In the genomic region with DNA sequence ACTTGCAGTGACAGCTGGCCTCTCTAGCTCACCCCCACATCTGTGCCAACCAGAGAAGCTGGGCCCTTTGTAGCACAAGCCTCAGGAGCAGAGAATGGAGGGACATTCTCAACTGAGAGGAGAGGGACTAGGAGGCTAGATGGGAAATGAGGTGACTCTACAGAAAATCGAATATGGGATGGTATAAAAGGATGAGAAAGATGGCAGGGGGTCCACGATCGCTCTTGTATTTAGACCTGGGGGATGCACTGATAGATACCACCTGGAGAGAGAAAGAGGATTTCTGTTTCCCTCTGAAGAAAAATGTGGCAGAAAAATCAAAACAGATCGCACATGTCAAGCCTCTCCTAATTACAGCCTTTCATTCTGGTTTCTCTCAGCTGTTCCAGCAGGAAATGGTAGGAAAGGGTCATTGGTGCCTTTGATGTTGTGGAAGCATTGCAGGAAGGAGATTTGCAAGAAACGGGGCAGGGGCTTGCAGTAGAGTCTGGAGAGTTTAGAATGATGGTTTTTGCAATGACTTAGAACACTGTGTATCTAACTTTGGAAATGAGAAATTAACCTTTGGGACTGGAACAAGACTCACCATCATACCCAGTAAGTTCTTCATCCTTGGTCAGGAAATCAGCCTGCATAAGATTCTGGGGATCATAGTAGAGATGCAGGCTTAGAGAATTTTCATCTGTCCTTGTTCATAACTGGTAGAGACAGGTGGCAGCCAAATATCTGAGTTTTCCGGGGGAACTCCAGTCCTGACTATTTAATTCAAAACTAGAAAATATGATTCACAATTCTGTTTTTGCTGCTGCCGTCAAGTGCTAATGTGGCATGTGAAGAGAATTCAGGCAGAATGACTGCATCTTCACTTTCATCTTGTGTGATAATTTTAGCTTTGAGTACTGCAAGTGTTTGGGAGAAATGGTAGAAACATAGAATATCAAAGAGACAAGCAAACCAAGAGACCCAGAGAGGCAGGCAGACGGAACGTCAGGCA, we compare ENCODE assay signal across 13 cellular contexts.
DNase-seq lines count a peak whose midpoint lies in the region; ATAC-seq and TF ChIP-seq lines count a peak whose summit lies in the region.
"Had no signal": no experiment of that assay in that cellular context is flagged by ENCODE, and none has a peak within 500 bp of the region (broad histone marks: within the 10 kb centered on the region; RNA-seq: fewer than 3 reads in every experiment).

No MANE protein-coding gene starts in this region.

- H3K9me3 ChIP-seq in right cardiac atrium (ENCODE audit: control insufficient read depth, low read length) = no peaks in the 10 kb centered on the region
- no peaks in the 10 kb centered on the region for H3K9me3 ChIP-seq in heart right ventricle
- H3K9me3 ChIP-seq in OCI-LY3 (ENCODE audit: insufficient read depth, low read length) = no peaks in the 10 kb centered on the region
- H3K9me3 ChIP-seq: stomach had no signal

- H3K36me3 ChIP-seq in heart right ventricle (no peaks in the 10 kb centered on the region), OCI-LY3 (replicated peaks; ENCODE audit: low read depth, low read length) (no peaks in the 10 kb centered on the region)
- H3K36me3 ChIP-seq: stomach had no signal

- no peaks in the 10 kb centered on the region for H4K20me1 ChIP-seq in OCI-LY3 (ENCODE audit: insufficient read depth, low read length)

- no peak for TF ChIP-seq POLR2A in lower leg skin (IDR thresholded peaks at IDR 0.05)

- H3K27me3 Mint-ChIP-seq in effector memory CD8-positive, alpha-beta T cell = no peaks in the 10 kb centered on the region
- H3K27me3 Mint-ChIP-seq in type B pancreatic cell = peaks cover 44% of the 10 kb centered on the region

- DNase-seq in right cardiac atrium = no peak
- no peak for DNase-seq in heart right ventricle
- DNase-seq in effector memory CD8-positive, alpha-beta T cell = no peak
- no peak for DNase-seq in type B pancreatic cell (ENCODE audit: extremely low spot score, unreplicated experiment)
- DNase-seq in NCI-H524 treated with DMSO at 0.1 percent for 48 hours (lab: John Stamatoyannopoulos, UW) = no peak
- DNase-seq in DMS53 treated with DMSO at 0.1 percent for 48 hours (lab: John Stamatoyannopoulos, UW; ENCODE audit: unreplicated experiment) = no peak
- no peak for DNase-seq in lower leg skin (ENCODE audit: low spot score in 2 of 2)
- DNase-seq: Karpas-422; NCI-H1694; stimulated activated CD4-positive, alpha-beta T cell treated with anti-CD3 and anti-CD28 coated beads, Interleukin-2, amount 100 ng/mL, for 48 hours; stomach had no signal

- peak overlapping the region; percentile 83 to 92 for H3K27ac Mint-ChIP-seq in effector memory CD8-positive, alpha-beta T cell
- no peak overlapping the region for H3K27ac Mint-ChIP-seq in type B pancreatic cell
- H3K27ac Mint-ChIP-seq: WTC11 had no signal

- H3K4me3 ChIP-seq in right cardiac atrium (ENCODE audit: low read length) = no peak overlapping the region
- no peak overlapping the region for H3K4me3 ChIP-seq in heart right ventricle
- peak overlapping the region; percentile 63 for H3K4me3 ChIP-seq in OCI-LY3 (ENCODE audit: low read length)
- H3K4me3 ChIP-seq in lower leg skin (ENCODE audit: low read depth, poor library complexity, severe bottlenecking) = no peak overlapping the region
- H3K4me3 ChIP-seq: stomach had no signal

- H3K27ac ChIP-seq in right cardiac atrium (ENCODE audit: low read length) = peak overlapping the region; percentile 88
- H3K27ac ChIP-seq in heart right ventricle = peak overlapping the region in 2 of 10 donors; percentile 32 to 75
- H3K27ac ChIP-seq in OCI-LY3 (ENCODE audit: low read length) = peak overlapping the region; percentile 99
- H3K27ac ChIP-seq: stomach had no signal

- H3K4me3 Mint-ChIP-seq in effector memory CD8-positive, alpha-beta T cell = peak overlapping the region; percentile 75 to 79
- H3K4me3 Mint-ChIP-seq in type B pancreatic cell = peak overlapping the region; percentile 0
- H3K4me3 Mint-ChIP-seq: WTC11 had no signal

- H3K79me2 ChIP-seq in OCI-LY3 (ENCODE audit: low read length) = no peaks in the 10 kb centered on the region

- no peak for TF ChIP-seq CTCF in heart right ventricle (IDR thresholded peaks at IDR 0.05)
- TF ChIP-seq CTCF in OCI-LY3 (IDR thresholded peaks at IDR 0.05; ENCODE audit: low read depth, low read length) = no peak
- TF ChIP-seq CTCF in type B pancreatic cell (conservative IDR thresholded peaks at IDR 0.05) = no peak
- TF ChIP-seq CTCF in lower leg skin (IDR thresholded peaks at IDR 0.05) = no peak

- H3K4me2 ChIP-seq in OCI-LY3 (ENCODE audit: low read length) = peak overlapping the region; percentile 69

- ATAC-seq in right cardiac atrium (no peak), heart right ventricle (no peak)
- ATAC-seq in effector memory CD8-positive, alpha-beta T cell (replicated peaks) = no peak

- no peak overlapping the region for H2AFZ ChIP-seq in OCI-LY3 (ENCODE audit: low read depth, low read length)

- no peaks in the 10 kb centered on the region for H3K27me3 ChIP-seq in right cardiac atrium (ENCODE audit: control insufficient read depth, insufficient read depth)
- peaks cover 0 to 3% (median 0%) of the 10 kb centered on the region in 7 donors for H3K27me3 ChIP-seq in heart right ventricle
- H3K27me3 ChIP-seq in OCI-LY3 (ENCODE audit: low read depth, low read length) = no peaks in the 10 kb centered on the region
- H3K27me3 ChIP-seq: stomach had no signal

- peaks cover 0 to 15% of the 10 kb centered on the region in 2 donors for H3K4me1 Mint-ChIP-seq in effector memory CD8-positive, alpha-beta T cell (ENCODE audit: low read depth in 2 of 2)
- peaks cover 45% of the 10 kb centered on the region for H3K4me1 Mint-ChIP-seq in type B pancreatic cell (ENCODE audit: unreplicated experiment)

- H3K9ac ChIP-seq in OCI-LY3 (ENCODE audit: low read length) = peak overlapping the region; percentile 85

- intact Hi-C loops in right cardiac atrium (cut with DNase I) (no loop called here), heart right ventricle (cut with DNase I) (loop anchor here in 1 of 10 donors (5.0 kb wide), 1 partner anchor 57 kb away; no protein-coding TSS in a partner anchor), lower leg skin (cut with DNase I; ENCODE audit: low total_unique reads) (no loop called here)

- H3K4me1 ChIP-seq in right cardiac atrium (ENCODE audit: control insufficient read depth, insufficient read depth, low read length) = peaks cover 20% of the 10 kb centered on the region
- peaks cover 0 to 59% (median 22%) of the 10 kb centered on the region in 9 donors for H3K4me1 ChIP-seq in heart right ventricle
- peaks cover 98% of the 10 kb centered on the region for H3K4me1 ChIP-seq in OCI-LY3 (ENCODE audit: low read length)

- no peaks in the 10 kb centered on the region for H3K9me3 Mint-ChIP-seq in effector memory CD8-positive, alpha-beta T cell
- no peaks in the 10 kb centered on the region for H3K9me3 Mint-ChIP-seq in type B pancreatic cell
- H3K9me3 Mint-ChIP-seq: WTC11 had no signal

- H3K36me3 Mint-ChIP-seq in effector memory CD8-positive, alpha-beta T cell (ENCODE audit: insufficient read depth) = peaks cover 36% of the 10 kb centered on the region
- no peaks in the 10 kb centered on the region for H3K36me3 Mint-ChIP-seq in type B pancreatic cell
- H3K36me3 Mint-ChIP-seq: WTC11 had no signal

- WGBS in right cardiac atrium = 73% methylated on average over 9 of the region's 9 CpGs
- WGBS in heart right ventricle, 2 donors = 80% methylated on average over 9 of the region's 9 CpGs
- WGBS in lower leg skin, 2 donors = 62 to 65% methylated on average over 9 of the region's 9 CpGs
